ENCODE assay signal across 24 cellular contexts in genomic region chr14:104203071-104203425, GRCh38.
"Had no signal": no experiment of that assay in that cellular context is flagged by ENCODE, and none has a peak within 500 bp of the region (broad histone marks: within the 10 kb centered on the region; RNA-seq: fewer than 3 reads in every experiment).

No MANE protein-coding gene starts in this region.

- H3K4me1 Mint-ChIP-seq: naive B cell; stimulated activated naive B cell treated with anti-CD40 and anti-IgM and Interleukin-4, amounts not matched to agents 10 μg/mL and 1 μg/mL and 100 μg/mL, for 72 hours had no signal

- H3K27me3 ChIP-seq: pancreas, testis, thyroid gland, transverse colon, upper lobe of left lung, vagina had no signal

- H3K27ac ChIP-seq: left ventricle myocardium inferior, pancreas, prostate gland, skin epidermis, stomach, testis, thyroid gland, transverse colon, upper lobe of left lung, vagina had no signal

- H3K9me3 Mint-ChIP-seq: mesothelial cell of epicardium; naive B cell; natural killer cell treated with Interleukin-12 subunit alpha and Interleukin-12 subunit beta and Interleukin-15 and Interleukin-18, amount 100 ng/mL, for 72 hours; stimulated activated naive B cell treated with anti-CD40 and anti-IgM and Interleukin-4, amounts not matched to agents 10 μg/mL and 1 μg/mL and 100 μg/mL, for 72 hours had no signal

- H3K36me3 Mint-ChIP-seq: mesothelial cell of epicardium; naive B cell; natural killer cell treated with Interleukin-12 subunit alpha and Interleukin-12 subunit beta and Interleukin-15 and Interleukin-18, amount 100 ng/mL, for 72 hours; stimulated activated naive B cell treated with anti-CD40 and anti-IgM and Interleukin-4, amounts not matched to agents 10 μg/mL and 1 μg/mL and 100 μg/mL, for 72 hours had no signal

- H3K36me3 ChIP-seq: left ventricle myocardium inferior, pancreas, prostate gland, stomach, thyroid gland, transverse colon, upper lobe of left lung, vagina had no signal

- H3K4me1 ChIP-seq: left ventricle myocardium inferior, pancreas, prostate gland, vagina had no signal

- H3K4me3 ChIP-seq: left ventricle myocardium inferior, lung, pancreas, prostate gland, skin epidermis, stomach, testis, thyroid gland, transverse colon, upper lobe of left lung, vagina had no signal

- H3K27ac Mint-ChIP-seq: mesothelial cell of epicardium; naive B cell; natural killer cell treated with Interleukin-12 subunit alpha and Interleukin-12 subunit beta and Interleukin-15 and Interleukin-18, amount 100 ng/mL, for 72 hours; stimulated activated naive B cell treated with anti-CD40 and anti-IgM and Interleukin-4, amounts not matched to agents 10 μg/mL and 1 μg/mL and 100 μg/mL, for 72 hours had no signal

- H3K27me3 Mint-ChIP-seq: natural killer cell treated with Interleukin-12 subunit alpha and Interleukin-12 subunit beta and Interleukin-15 and Interleukin-18, amount 100 ng/mL, for 72 hours had no signal

- DNase-seq: hypothalamus; islet precursor cell; left ventricle myocardium inferior; mesendoderm; naive B cell; retina; stimulated activated CD4-positive, alpha-beta T cell treated with anti-CD3 and anti-CD28 coated beads, Interleukin-12 subunit alpha, Interleukin-12 subunit beta, amount 100 ng/mL, for 4 hours; stimulated activated CD4-positive, alpha-beta T cell treated with anti-CD3 and anti-CD28 coated beads, Interleukin-15, amount 100 ng/mL, for 24 hours; stimulated activated CD4-positive, alpha-beta T cell treated with anti-CD3 and anti-CD28 coated beads, Interleukin-2, amount 100 ng/mL, for 24 hours; stimulated activated CD4-positive, alpha-beta T cell treated with anti-CD3 and anti-CD28 coated beads, Interleukin-4, amount 100 ng/mL, for 1 hour; stimulated activated naive B cell treated with anti-CD40 and anti-IgM and Interleukin-4, amounts not matched to agents 10 μg/mL and 1 μg/mL and 100 μg/mL, for 72 hours; stimulated activated naive CD8-positive, alpha-beta T cell treated with anti-CD3 and anti-CD28 coated beads, Interleukin-15, Interleukin-2, amounts not matched to agents 100 U/mL and 50 U/mL, for 24 hours; stomach; testis; thyroid gland; transverse colon had no signal

- H3K4me3 Mint-ChIP-seq: mesothelial cell of epicardium; naive B cell; natural killer cell treated with Interleukin-12 subunit alpha and Interleukin-12 subunit beta and Interleukin-15 and Interleukin-18, amount 100 ng/mL, for 72 hours; stimulated activated naive B cell treated with anti-CD40 and anti-IgM and Interleukin-4, amounts not matched to agents 10 μg/mL and 1 μg/mL and 100 μg/mL, for 72 hours had no signal

- H3K9me3 ChIP-seq: left ventricle myocardium inferior, pancreas, prostate gland, stomach, testis, thyroid gland, transverse colon, upper lobe of left lung, vagina had no signal
